In the genomic region with DNA sequence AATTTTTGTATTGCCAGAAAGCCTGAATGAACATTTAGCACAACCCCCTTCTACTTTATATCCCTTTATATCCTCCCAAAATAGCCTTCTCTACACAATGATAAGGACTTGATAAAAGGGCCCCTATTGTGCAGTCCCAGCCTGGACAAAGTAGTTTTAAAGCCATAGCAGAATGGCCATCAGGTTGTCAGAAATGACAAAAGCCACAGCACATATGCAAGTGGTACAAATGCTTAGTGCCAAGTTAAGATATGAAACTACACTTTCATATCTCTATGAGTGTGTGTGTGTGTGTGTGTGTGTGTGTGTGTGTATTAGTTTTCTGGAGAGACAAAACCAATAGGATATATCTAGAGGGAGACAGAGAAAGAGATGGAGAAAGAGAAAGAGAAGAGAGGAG, we compare ENCODE assay signal across 19 cellular contexts.
"Had no signal": no experiment of that assay in that cellular context is flagged by ENCODE, and none has a peak within 500 bp of the region (broad histone marks: within the 10 kb centered on the region; RNA-seq: fewer than 3 reads in every experiment).

No MANE protein-coding gene starts in this region.

- H3K36me3 Mint-ChIP-seq: natural killer cell treated with Interleukin-12 subunit alpha and Interleukin-12 subunit beta and Interleukin-15 and Interleukin-18, amount 100 ng/mL, for 72 hours had no signal

- H3K27me3 ChIP-seq: colonic mucosa, stomach, transverse colon had no signal

- H3K9me3 Mint-ChIP-seq: natural killer cell treated with Interleukin-12 subunit alpha and Interleukin-12 subunit beta and Interleukin-15 and Interleukin-18, amount 100 ng/mL, for 72 hours had no signal

- ATAC-seq: left lobe of liver; lower lobe of right lung; natural killer cell treated with Interleukin-12 subunit alpha and Interleukin-12 subunit beta and Interleukin-15 and Interleukin-18, amount 100 ng/mL, for 72 hours had no signal

- H3K36me3 ChIP-seq: colonic mucosa, lower lobe of right lung, stomach, thoracic aorta, transverse colon had no signal

- H3K27ac Mint-ChIP-seq: natural killer cell treated with Interleukin-12 subunit alpha and Interleukin-12 subunit beta and Interleukin-15 and Interleukin-18, amount 100 ng/mL, for 72 hours had no signal

- H3K4me3 ChIP-seq: colonic mucosa, lower lobe of right lung, stomach, thoracic aorta, transverse colon had no signal

- H3K9me3 ChIP-seq: colonic mucosa, lower lobe of right lung, stomach, thoracic aorta, transverse colon had no signal

- H3K4me1 ChIP-seq: colonic mucosa, lower lobe of right lung, transverse colon had no signal

- H3K27ac ChIP-seq: colonic mucosa, lower lobe of right lung, thoracic aorta, transverse colon had no signal

- H3K4me3 Mint-ChIP-seq: natural killer cell treated with Interleukin-12 subunit alpha and Interleukin-12 subunit beta and Interleukin-15 and Interleukin-18, amount 100 ng/mL, for 72 hours had no signal

- DNase-seq: colonic mucosa; dermis blood vessel endothelial cell; foreskin melanocyte; head of caudate nucleus; hypothalamus; kidney glomerular epithelial cell; lower lobe of right lung; mesenchymal stem cell; midbrain; posterior cingulate gyrus; small intestine; stimulated activated CD4-positive, alpha-beta T cell treated with anti-CD3 and anti-CD28 coated beads, Interleukin-12 subunit alpha, Interleukin-12 subunit beta, amount 100 ng/mL, for 4 hours; stimulated activated naive CD4-positive, alpha-beta T cell; stomach; substantia nigra; transverse colon had no signal
